8 cellular contexts compared by ENCODE assay signal in genomic region chr17:78315355-78316114, GRCh38. TPM values are rescaled to one million over a fixed set of nuclear protein-coding genes. Genes with fewer than 3 reads are reported as not detected.
DNase-seq lines count a peak whose midpoint lies in the region; ATAC-seq, FAIRE-seq and TF ChIP-seq lines count a peak whose summit lies in the region.

No MANE protein-coding gene starts in this region.

- BruUV-seq in Panc1 (replicated peaks; lab: Mats Ljungman, UMichigan) = no TSS peak

- DNase-seq in Panc1 (ENCODE audit: low read depth, low spot score) (peak; percentile 59), left ventricle myocardium superior (peak; percentile 87), SIG-M5 (lab: John Stamatoyannopoulos, UW) (no peak)
- DNase-seq in activated naive CD4-positive, alpha-beta T cell treated with anti-CD3 and anti-CD28 coated beads, Interleukin-2, amount 50 U/mL, for 72 hours (ENCODE audit: low spot score in 2 of 2) = peak; percentile 46 to 84

- no peaks in the 10 kb centered on the region for H3K9me3 Mint-ChIP-seq in activated naive CD4-positive, alpha-beta T cell treated with anti-CD3 and anti-CD28 coated beads, Interleukin-2, amount 50 U/mL, for 72 hours

- POLR2A ChIA-PET in Panc1 (lab: Charles Lee) = interaction anchor here (0.7 kb wide), 2 partner anchors 19 to 92 kb away, joined by 4 to 6 read pairs; no protein-coding TSS in a partner anchor

- H3K4me3 ChIP-seq in Panc1 (ENCODE audit: low read depth in 2 of 2, low read length in 2 of 2) (peak overlapping the region in 1 of 2 experiments; percentile 33; a peak in 2 of 4 replicates), skeletal muscle satellite cell (ENCODE audit: low read length) (peak overlapping the region; percentile 59)

- in situ Hi-C loops in Panc1 (cut with HindIII; ENCODE audit: low pct_unique_long_range_greater_than_20kb, low sequenced_read_pairs) = no loop called here

- no peaks in the 10 kb centered on the region for H3K36me3 Mint-ChIP-seq in activated naive CD4-positive, alpha-beta T cell treated with anti-CD3 and anti-CD28 coated beads, Interleukin-2, amount 50 U/mL, for 72 hours

- H3K4me1 ChIP-seq in Panc1 (ENCODE audit: control insufficient read depth, insufficient read depth, low read length) (peaks cover 46% of the 10 kb centered on the region), skeletal muscle satellite cell (ENCODE audit: control insufficient read depth, insufficient read depth, low read length) (peaks cover 46% of the 10 kb centered on the region)

- H3K27me3 ChIP-seq in Panc1 (ENCODE audit: control insufficient read depth, insufficient read depth, low read length) (no peaks in the 10 kb centered on the region), skeletal muscle satellite cell (ENCODE audit: control insufficient read depth, insufficient read depth, low read length) (no peaks in the 10 kb centered on the region)

- H3K4me2 ChIP-seq in skeletal muscle satellite cell (ENCODE audit: low read length) = peak overlapping the region; percentile 77

- CTCF ChIA-PET in Panc1 (lab: Charles Lee) = no interaction called here

- peak overlapping the region; percentile 83 to 92 for H3K27ac Mint-ChIP-seq in activated naive CD4-positive, alpha-beta T cell treated with anti-CD3 and anti-CD28 coated beads, Interleukin-2, amount 50 U/mL, for 72 hours

- H3K36me3 ChIP-seq in Panc1 (ENCODE audit: control insufficient read depth, insufficient read depth, low read length) = no peaks in the 10 kb centered on the region
- H3K36me3 ChIP-seq in skeletal muscle satellite cell (ENCODE audit: insufficient read depth, low read length) = no peaks in the 10 kb centered on the region

- TF ChIP-seq CTCF in Panc1 (IDR thresholded peaks at IDR 0.05) = no peak

- intact Hi-C loops in Panc1 (cut with micrococcal nuclease; ENCODE audit: unreplicated experiment) = no loop called here
- intact Hi-C loops in left ventricle myocardium superior (cut with micrococcal nuclease) = no loop called here

- H3K27ac ChIP-seq in Panc1 (ENCODE audit: low read length) = peak overlapping the region; percentile 85

- H3K9me3 ChIP-seq in Panc1 (ENCODE audit: control insufficient read depth, insufficient read depth, low read depth, low read length) = no peaks in the 10 kb centered on the region
- no peaks in the 10 kb centered on the region for H3K9me3 ChIP-seq in skeletal muscle satellite cell (replicated peaks; ENCODE audit: low read length)

- H3K9ac ChIP-seq in skeletal muscle satellite cell (ENCODE audit: low read depth, low read length) = peak overlapping the region; percentile 80

- ATAC-seq in Panc1 = peak; percentile 54
- ATAC-seq in activated naive CD4-positive, alpha-beta T cell treated with anti-CD3 and anti-CD28 coated beads, Interleukin-2, amount 50 U/mL, for 72 hours = peak; percentile 57 to 82
- peak; percentile 70 for ATAC-seq in left ventricle myocardium superior
- no peak for ATAC-seq in GM18520 (IDR thresholded peaks at IDR 0.05; ENCODE audit: unreplicated experiment)
- no peak for ATAC-seq in GM18502 (IDR thresholded peaks at IDR 0.05; ENCODE audit: poor library complexity, unreplicated experiment)

- peak; percentile 94 for FAIRE-seq in G401.6 (lab: Jason Lieb, UNC)

RNA-seq across cellular contexts. Expression of gene SOCS3, which starts 44.3 kb away (rescaled TPM):
- 53.1 TPM for total RNA-seq in Panc1 (2021; ENCODE audit: unreplicated experiment)
- 30.5 TPM for polyA plus RNA-seq in Panc1 (2012; ENCODE audit: insufficient read length)
- total RNA-seq in activated naive CD4-positive, alpha-beta T cell treated with anti-CD3 and anti-CD28 coated beads, Interleukin-2, amount 50 U/mL, for 72 hours = 100 to 1,000 TPM; 179 to 182 TPM
- total RNA-seq in left ventricle myocardium superior = 11.1 TPM
- 52.0 and 93.5 TPM in 2 replicates for total RNA-seq in skeletal muscle satellite cell (2012; rRNA removed)

Comparison
In these comparisons a context has a peak if more than half of its experiments do, and no peak if none do; other contexts are left out.
1. ATAC-seq: peak in Panc1 (single experiment), activated naive CD4-positive, alpha-beta T cell treated with anti-CD3 and anti-CD28 coated beads, Interleukin-2, amount 50 U/mL, for 72 hours (2 of 2) and left ventricle myocardium superior (single experiment); none in GM18520 (single experiment) and GM18502 (single experiment).